In genomic region chr12:664779-665092, GRCh38 we compare ENCODE assay signal across 19 cellular contexts. TPM values are rescaled to one million over a fixed set of nuclear protein-coding genes. Genes with fewer than 3 reads are reported as not detected.
DNase-seq lines count a peak whose midpoint lies in the region; ATAC-seq and TF ChIP-seq lines count a peak whose summit lies in the region.
"Had no signal": no experiment of that assay in that cellular context is flagged by ENCODE, and none has a peak within 500 bp of the region (broad histone marks: within the 10 kb centered on the region; RNA-seq: fewer than 3 reads in every experiment).

No MANE protein-coding gene starts in this region.

- peaks cover 75% of the 10 kb centered on the region for H3K4me1 ChIP-seq in OCI-LY7 (ENCODE audit: insufficient read depth, low read length, poor library complexity, severe bottlenecking)
- H3K4me1 ChIP-seq: Caco-2, SJCRH30 had no signal

- H3K79me2 ChIP-seq in OCI-LY7 (ENCODE audit: insufficient read depth, low read depth, low read length) = no peaks in the 10 kb centered on the region

- H3K27ac Mint-ChIP-seq in activated naive CD4-positive, alpha-beta T cell treated with anti-CD3 and anti-CD28 coated beads, Interleukin-2, amount 50 U/mL, for 24 hours = peak overlapping the region; percentile 70
- H3K27ac Mint-ChIP-seq in activated naive CD4-positive, alpha-beta T cell treated with anti-CD3 and anti-CD28 coated beads, Interleukin-2, amount 50 U/mL, for 72 hours = no peak overlapping the region

- POLR2A ChIA-PET in OCI-LY7 (lab: Charles Lee) = interaction anchor here (0.7 to 3.0 kb wide), 3 partner anchors 9 to 23 kb away, joined by 7 to 19 read pairs (median 19); no protein-coding TSS in a partner anchor

- H3K27ac ChIP-seq in OCI-LY7 (ENCODE audit: low read depth, low read length, poor library complexity, severe bottlenecking) (no peak overlapping the region), layer of hippocampus (ENCODE audit: low read depth, low read length) (peak overlapping the region; percentile 88)
- H3K27ac ChIP-seq: PC-9, SJCRH30 had no signal

- no peaks in the 10 kb centered on the region for H3K27me3 Mint-ChIP-seq in activated naive CD4-positive, alpha-beta T cell treated with anti-CD3 and anti-CD28 coated beads, Interleukin-2, amount 50 U/mL, for 24 hours

- no peaks in the 10 kb centered on the region for H3K9me3 ChIP-seq in OCI-LY7 (ENCODE audit: low read length)
- H3K9me3 ChIP-seq: Caco-2, SJCRH30 had no signal

- H3K27me3 ChIP-seq in layer of hippocampus (ENCODE audit: control insufficient read depth, insufficient read depth, low read length) = no peaks in the 10 kb centered on the region
- H3K27me3 ChIP-seq: SJCRH30 had no signal

- H3K4me3 Mint-ChIP-seq in activated naive CD4-positive, alpha-beta T cell treated with anti-CD3 and anti-CD28 coated beads, Interleukin-2, amount 50 U/mL, for 24 hours = no peak overlapping the region

- no peaks in the 10 kb centered on the region for H3K9me3 Mint-ChIP-seq in activated naive CD4-positive, alpha-beta T cell treated with anti-CD3 and anti-CD28 coated beads, Interleukin-2, amount 50 U/mL, for 24 hours
- H3K9me3 Mint-ChIP-seq in activated naive CD4-positive, alpha-beta T cell treated with anti-CD3 and anti-CD28 coated beads, Interleukin-2, amount 50 U/mL, for 72 hours = no peaks in the 10 kb centered on the region

- CTCF ChIA-PET in OCI-LY7 (lab: Charles Lee; ENCODE audit: unreplicated experiment) = no interaction called here

- no peaks in the 10 kb centered on the region for H3K36me3 Mint-ChIP-seq in activated naive CD4-positive, alpha-beta T cell treated with anti-CD3 and anti-CD28 coated beads, Interleukin-2, amount 50 U/mL, for 24 hours
- no peaks in the 10 kb centered on the region for H3K36me3 Mint-ChIP-seq in activated naive CD4-positive, alpha-beta T cell treated with anti-CD3 and anti-CD28 coated beads, Interleukin-2, amount 50 U/mL, for 72 hours

- peak overlapping the region; percentile 56 for H3K4me2 ChIP-seq in OCI-LY7 (ENCODE audit: low read length)
- H3K4me2 ChIP-seq: PC-9 had no signal

- no peaks in the 10 kb centered on the region for H3K36me3 ChIP-seq in OCI-LY7 (ENCODE audit: insufficient read depth, low read length)
- H3K36me3 ChIP-seq: SJCRH30 had no signal

- no peak for DNase-seq in activated naive CD4-positive, alpha-beta T cell treated with anti-CD3 and anti-CD28 coated beads, Interleukin-2, amount 50 U/mL, for 72 hours (ENCODE audit: low spot score in 2 of 2)
- DNase-seq in OCI-LY7 (ENCODE audit: low spot score) = no peak
- no peak for DNase-seq in HCEC 1CT
- DNase-seq in medulla oblongata (ENCODE audit: extremely low spot score) = no peak
- no peak for DNase-seq in GM20000 (ENCODE audit: low spot score)
- DNase-seq: C1 segment of cervical spinal cord, Caco-2, DMS153, KBM-7, NCI-H1436, NCI-H2029, NCI-H2171 treated with DMSO at 0.1 percent for 48 hours, NCI-H446 treated with DMSO at 0.1 percent for 48 hours, PC-9, SJCRH30 had no signal

- intact Hi-C loops in OCI-LY7 (cut with micrococcal nuclease; ENCODE audit: unreplicated experiment) = no loop called here

- no peak for TF ChIP-seq CTCF in OCI-LY7 (conservative IDR thresholded peaks at IDR 0.05; ENCODE audit: low read length)
- no peak for TF ChIP-seq CTCF in GM20000 (IDR thresholded peaks at IDR 0.05; ENCODE audit: extremely low read depth, missing control alignments)

- H3K4me3 ChIP-seq in OCI-LY7 (ENCODE audit: low read depth, low read length, poor library complexity, severe bottlenecking) = no peak overlapping the region
- H3K4me3 ChIP-seq: PC-9, SJCRH30 had no signal

- H2AFZ ChIP-seq in OCI-LY7 (ENCODE audit: low read length) = peak overlapping the region; percentile 98; the same call in 1 of the 2 replicates
- H2AFZ ChIP-seq: PC-9 had no signal

- H3K9me2 ChIP-seq in OCI-LY7 (ENCODE audit: insufficient read depth, low read length) = no peaks in the 10 kb centered on the region

- no TSS peak for BruUV-seq in OCI-LY7 (replicated peaks; lab: Mats Ljungman, UMichigan)

- no peaks in the 10 kb centered on the region for H4K20me1 ChIP-seq in OCI-LY7 (ENCODE audit: insufficient read depth, low read length)

- no peak for ATAC-seq in activated naive CD4-positive, alpha-beta T cell treated with anti-CD3 and anti-CD28 coated beads, Interleukin-2, amount 50 U/mL, for 72 hours
- no peak for ATAC-seq in GM21367 (IDR thresholded peaks at IDR 0.05; ENCODE audit: unreplicated experiment)
- ATAC-seq: HCT116 had no signal

- peaks cover 73% of the 10 kb centered on the region for H3K4me1 Mint-ChIP-seq in activated naive CD4-positive, alpha-beta T cell treated with anti-CD3 and anti-CD28 coated beads, Interleukin-2, amount 50 U/mL, for 24 hours

RNA-seq across cellular contexts. Expression of gene NINJ2, which starts 1.5 kb away (rescaled TPM):
- total RNA-seq in activated naive CD4-positive, alpha-beta T cell treated with anti-CD3 and anti-CD28 coated beads, Interleukin-2, amount 50 U/mL, for 72 hours = 1 to 10 TPM; 1.4 to 6.1 TPM
- total RNA-seq in OCI-LY7 (2014; rRNA removed; shearing (Covaris generic)) = 0.79 and 0.82 TPM in 2 replicates
- 3.5 and 4.4 TPM in 2 replicates for total RNA-seq in OCI-LY7 (2022)
